8 cellular contexts compared by ENCODE assay signal in genomic region chr5:106163233-106163632, GRCh38.
"Had no signal": no experiment of that assay in that cellular context is flagged by ENCODE, and none has a peak within 500 bp of the region (broad histone marks: within the 10 kb centered on the region; RNA-seq: fewer than 3 reads in every experiment).

No MANE protein-coding gene starts in this region.

- H3K4me3 ChIP-seq: GM12878 had no signal

- DNase-seq: GDM1, GF-D8 had no signal

- FAIRE-seq: G401.6, GM12878, GM12891, GM12892, GM18507, GM19239 had no signal
